9 cellular contexts compared by ENCODE assay signal in genomic region chr20:31951203-31951529, GRCh38. TPM values are rescaled to one million over a fixed set of nuclear protein-coding genes. Genes with fewer than 3 reads are reported as not detected.
DNase-seq lines count a peak whose midpoint lies in the region; ATAC-seq and TF ChIP-seq lines count a peak whose summit lies in the region.
"Had no signal": no experiment of that assay in that cellular context is flagged by ENCODE, and none has a peak within 500 bp of the region (broad histone marks: within the 10 kb centered on the region; RNA-seq: fewer than 3 reads in every experiment).

No MANE protein-coding gene starts in this region.

- H3F3A ChIP-seq in SU-DHL-6 (ENCODE audit: insufficient read depth): no peaks in the 10 kb centered on the region

- H3K36me3 ChIP-seq in SU-DHL-6 (ENCODE audit: low read length) (peaks cover 18% of the 10 kb centered on the region), rectal smooth muscle tissue (ENCODE audit: control insufficient read depth, insufficient read depth, low read length) (peaks cover 29% of the 10 kb centered on the region)

- H3K79me2 ChIP-seq in SU-DHL-6 (ENCODE audit: insufficient read depth, low read length): peaks cover 24% of the 10 kb centered on the region

- no peak for TF ChIP-seq CTCF in GM12864 (IDR thresholded peaks at IDR 0.05; ENCODE audit: low read depth, low read length, missing control alignments)
- TF ChIP-seq CTCF in SU-DHL-6 (IDR thresholded peaks at IDR 0.05; ENCODE audit: insufficient read depth, low read length, poor library complexity, severe bottlenecking): no peak
- TF ChIP-seq CTCF in fibroblast of the aortic adventitia (IDR thresholded peaks at IDR 0.05; ENCODE audit: insufficient read depth, low read length): no peak

- no peaks in the 10 kb centered on the region for H3K9me3 ChIP-seq in SU-DHL-6 (ENCODE audit: insufficient read depth, low read length)

- H4K20me1 ChIP-seq in SU-DHL-6 (ENCODE audit: low read depth, low read length): 0 out of 2 replicates have a peak, but pooled peaks cover 5% of the 10 kb centered on the region

- peaks cover 11% of the 10 kb centered on the region for H3K4me1 ChIP-seq in rectal smooth muscle tissue (ENCODE audit: control insufficient read depth, insufficient read depth, low read length)

- H3K9me2 ChIP-seq in SU-DHL-6 (replicated peaks; ENCODE audit: insufficient read depth, low read length): no peaks in the 10 kb centered on the region

- H3K4me2 ChIP-seq in SU-DHL-6 (ENCODE audit: low read depth, low read length, poor library complexity, severe bottlenecking): peak overlapping the region; percentile 95

- no peak for DNase-seq in GM12864 (ENCODE audit: low read depth)
- no peak for DNase-seq in fibroblast of the aortic adventitia (ENCODE audit: low read depth)
- no peak for DNase-seq in NCI-H2029 treated with DMSO at 0.1 percent for 48 hours (lab: John Stamatoyannopoulos, UW)
- no peak for DNase-seq in NCI-H128 (lab: John Stamatoyannopoulos, UW; ENCODE audit: unreplicated experiment)
- no peak for DNase-seq in DMS53 (lab: John Stamatoyannopoulos, UW)

- H3K27me3 ChIP-seq in SU-DHL-6 (ENCODE audit: low read length) (no peaks in the 10 kb centered on the region), rectal smooth muscle tissue (ENCODE audit: control insufficient read depth, insufficient read depth, low read length) (no peaks in the 10 kb centered on the region)

- H3K27ac ChIP-seq in SU-DHL-6 (ENCODE audit: low read depth, low read length) (peak overlapping the region; percentile 37; the same call in 1 of the 2 replicates), rectal smooth muscle tissue (ENCODE audit: low read depth, low read length) (no peak overlapping the region)

- H3K4me3 ChIP-seq in GM12864 (ENCODE audit: low read depth, low read length) (peak overlapping the region; percentile 90), SU-DHL-6 (ENCODE audit: insufficient read depth, low read length, poor library complexity, severe bottlenecking) (peak overlapping the region; percentile 86), fibroblast of the aortic adventitia (ENCODE audit: low read depth, low read length) (peak overlapping the region; percentile 93), rectal smooth muscle tissue (ENCODE audit: low read length) (peak overlapping the region; percentile 64)

- H2AFZ ChIP-seq in SU-DHL-6 (ENCODE audit: low read depth, low read length, severe bottlenecking): peak overlapping the region; percentile 76

- ATAC-seq in GM21423 (IDR thresholded peaks at IDR 0.05; ENCODE audit: unreplicated experiment): no peak

- H3K9ac ChIP-seq in SU-DHL-6 (ENCODE audit: low read length): peak overlapping the region; percentile 83
- peak overlapping the region; percentile 4 for H3K9ac ChIP-seq in rectal smooth muscle tissue (ENCODE audit: low read length)

RNA-seq across cellular contexts. Expression of gene PDRG1, which starts 0.7 kb away (rescaled TPM):
- 3.0 and 3.8 TPM in 2 replicates for total RNA-seq in fibroblast of the aortic adventitia (ENCODE audit: low replicate concordance)

RNA-seq across cellular contexts. Expression of gene XKR7, which starts 16.8 kb away (rescaled TPM):
- total RNA-seq in fibroblast of the aortic adventitia (ENCODE audit: low replicate concordance): not detected in 2 replicates
- total RNA-seq: pulmonary artery endothelial cell had no signal

RNA-seq across cellular contexts. Expression of gene CCM2L, which starts 59.1 kb away (rescaled TPM):
- total RNA-seq in fibroblast of the aortic adventitia (ENCODE audit: low replicate concordance): not detected in 2 replicates
